10 cellular contexts compared by ENCODE assay signal in the genomic region with DNA sequence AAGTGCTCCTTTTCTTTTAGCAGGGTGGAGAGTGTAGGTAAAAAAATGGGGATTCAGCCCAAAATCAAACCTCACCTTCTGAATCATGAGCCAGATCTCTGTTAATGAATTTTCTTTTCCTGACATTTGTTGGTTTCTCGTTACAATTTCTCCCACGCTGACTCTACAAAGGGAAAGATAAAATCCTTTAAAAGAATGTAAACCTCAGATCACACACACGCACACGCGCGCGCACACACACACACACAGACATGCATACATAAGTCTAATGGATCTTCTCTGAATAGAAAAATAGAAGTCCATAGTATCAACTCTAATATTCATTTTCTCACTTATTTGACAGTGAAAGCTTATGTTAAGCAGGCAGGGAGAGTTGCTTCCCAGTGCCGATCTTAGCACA. TPM values are rescaled to one million over a fixed set of nuclear protein-coding genes. Genes with fewer than 3 reads are reported as not detected.
DNase-seq lines count a peak whose midpoint lies in the region; ATAC-seq, FAIRE-seq and TF ChIP-seq lines count a peak whose summit lies in the region.
"Had no signal": no experiment of that assay in that cellular context is flagged by ENCODE, and none has a peak within 500 bp of the region (broad histone marks: within the 10 kb centered on the region; RNA-seq: fewer than 3 reads in every experiment).

No MANE protein-coding gene starts in this region.

- H3K9me3 ChIP-seq in mammary epithelial cell (replicated peaks; ENCODE audit: insufficient read depth, low read length): no peaks in the 10 kb centered on the region
- no peaks in the 10 kb centered on the region for H3K9me3 ChIP-seq in keratinocyte (ENCODE audit: control insufficient read depth, low read depth, low read length)

- ATAC-seq in HG02852 (IDR thresholded peaks at IDR 0.05; ENCODE audit: unreplicated experiment): no peak
- ATAC-seq in GM21360 (IDR thresholded peaks at IDR 0.05; ENCODE audit: unreplicated experiment): no peak

- H3K4me1 ChIP-seq in mammary epithelial cell (ENCODE audit: insufficient read depth, low read length) (peaks cover 23% of the 10 kb centered on the region), keratinocyte (ENCODE audit: control insufficient read depth, extremely low read depth, insufficient read depth, low read length) (peaks cover 13% of the 10 kb centered on the region)

- H2AFZ ChIP-seq in mammary epithelial cell (ENCODE audit: low read depth, low read length) (peak overlapping the region; percentile 77), keratinocyte (ENCODE audit: control insufficient read depth, low read length) (peak overlapping the region; percentile 56)

- no peaks in the 10 kb centered on the region for H3K9me1 ChIP-seq in keratinocyte (ENCODE audit: control insufficient read depth, extremely low read depth, insufficient read depth, low read length)

- DNase-seq in HT-29 (ENCODE audit: low spot score) (peak; percentile 35), mammary epithelial cell (peak; percentile 32), keratinocyte (ENCODE audit: low read depth, low spot score) (no peak), GM13976 (ENCODE audit: low spot score) (no peak), midbrain (lab: John Stamatoyannopoulos, UW) (no peak)
- DNase-seq: stimulated activated CD4-positive, alpha-beta T cell treated with anti-CD3 and anti-CD28 coated beads, Interleukin-4, amount 100 ng/mL, for 24 hours had no signal

- dilution Hi-C loops in mammary epithelial cell (cut with HindIII; ENCODE audit: low sequenced_read_pairs): no loop called here
- dilution Hi-C loops in keratinocyte (cut with MboI; ENCODE audit: extremely low pct_ligation_motif_present, low sequenced_read_pairs): no loop called here

- H3K36me3 ChIP-seq in mammary epithelial cell (ENCODE audit: insufficient read depth, low read length) (no peaks in the 10 kb centered on the region), keratinocyte (ENCODE audit: control insufficient read depth in 2 of 2, extremely low read depth in 1 of 2, insufficient read depth in 2 of 2, low read length in 2 of 2) (no peaks in the 10 kb centered on the region)

- BruUV-seq in mammary epithelial cell (replicated peaks; lab: Mats Ljungman, UMichigan): TSS peak; percentile 51

- no peaks in the 10 kb centered on the region for H3K27me3 ChIP-seq in mammary epithelial cell (ENCODE audit: insufficient read depth, low read length)
- H3K27me3 ChIP-seq in keratinocyte (ENCODE audit: control insufficient read depth, extremely low read depth, insufficient read depth, low read length): no peaks in the 10 kb centered on the region

- H3K79me2 ChIP-seq in mammary epithelial cell (ENCODE audit: insufficient read depth, low read length): no peaks in the 10 kb centered on the region
- H3K79me2 ChIP-seq in keratinocyte (ENCODE audit: control insufficient read depth, insufficient read depth, low read length): no peaks in the 10 kb centered on the region

- H3K4me3 ChIP-seq in mammary epithelial cell (replicated peaks in 1 of 3; ENCODE audit: insufficient read depth in 1 of 3, low read depth in 2 of 3, low read length in 3 of 3) (peak overlapping the region; percentile 81 to 90 (median 87)), keratinocyte (ENCODE audit: control insufficient read depth in 2 of 3, extremely low read depth in 1 of 3, insufficient read depth in 2 of 3, low read depth in 1 of 3, low read length in 3 of 3) (peak overlapping the region in 1 of 3 experiments; percentile 94)

- peak overlapping the region; percentile 97 for H3K4me2 ChIP-seq in mammary epithelial cell (ENCODE audit: insufficient read depth, low read depth, low read length)
- H3K4me2 ChIP-seq in keratinocyte (ENCODE audit: control insufficient read depth, extremely low read depth, insufficient read depth, low read depth, low read length): peak overlapping the region; percentile 98

- peak overlapping the region; percentile 66 for H3K9ac ChIP-seq in mammary epithelial cell (ENCODE audit: insufficient read depth, low read length)
- peak overlapping the region; percentile 16 for H3K9ac ChIP-seq in keratinocyte (ENCODE audit: control insufficient read depth, extremely low read depth, insufficient read depth, low read length)

- H4K20me1 ChIP-seq in mammary epithelial cell (ENCODE audit: insufficient read depth, low read length) (no peaks in the 10 kb centered on the region), keratinocyte (ENCODE audit: control insufficient read depth, extremely low read depth, insufficient read depth, low read length) (no peaks in the 10 kb centered on the region)

- CTCF ChIA-PET in mammary epithelial cell (lab: Charles Lee; ENCODE audit: low non-redundant PET): interaction anchor here (0.6 kb wide), 2 partner anchors 90 to 244 kb away, joined by 3 to 4 read pairs; no protein-coding TSS in a partner anchor

- intact Hi-C loops in mammary epithelial cell (cut with micrococcal nuclease): loop anchor here (2.0 kb wide), 1 partner anchor 137 kb away; no protein-coding TSS in a partner anchor

- in situ Hi-C loops in mammary epithelial cell (cut with MboI; ENCODE audit: low sequenced_read_pairs in 2 of 2): no loop called here
- in situ Hi-C loops in GM13976 (cut with MboI; ENCODE audit: low sequenced_read_pairs, unreplicated experiment): no loop called here

- peak; percentile 9 for FAIRE-seq in A204.1 (lab: Jason Lieb, UNC)
- no peak for FAIRE-seq in keratinocyte (lab: Jason Lieb, UNC)
- FAIRE-seq: D721Med had no signal

- WGBS in mammary epithelial cell (ENCODE audit: low coverage, missing lambda C conversion rate): 6% methylated on average over 8 of the region's 8 CpGs

- TF ChIP-seq CTCF in mammary epithelial cell (conservative IDR thresholded peaks at IDR 0.05 in 1 of 2, IDR thresholded peaks at IDR 0.05 in 1 of 2; ENCODE audit: extremely low read depth in 1 of 2, insufficient read depth in 1 of 2, low read depth in 1 of 2, low read length in 2 of 2) (no peak), keratinocyte (optimal IDR thresholded peaks at IDR 0.05 in 1 of 3, IDR thresholded peaks at IDR 0.05 in 1 of 3, conservative IDR thresholded peaks at IDR 0.05 in 1 of 3; ENCODE audit: extremely low read depth in 1 of 3, insufficient read depth in 2 of 3, low read length in 3 of 3) (no peak), GM13976 (IDR thresholded peaks at IDR 0.05; ENCODE audit: borderline replicate concordance, control extremely low read depth, extremely low read depth, insufficient read depth, missing control alignments) (no peak)

- H3K27ac ChIP-seq in mammary epithelial cell (ENCODE audit: insufficient read depth, low read depth, low read length) (peak overlapping the region; percentile 83), keratinocyte (ENCODE audit: control insufficient read depth, insufficient read depth, low read length) (no peak overlapping the region)

RNA-seq across cellular contexts. Expression of a gene that starts 1.5 kb away (rescaled TPM):
- 2.4 and 4.7 TPM in 2 replicates for total RNA-seq in HT-29 (2014; rRNA removed; shearing (Covaris generic))
- 10 to 100 TPM; 10.7 to 14.9 TPM for total RNA-seq in mammary epithelial cell
- polyA plus RNA-seq in mammary epithelial cell: 14.6 TPM
- polyA minus RNA-seq in mammary epithelial cell: 30.5 TPM
- 2.1 to 6.5 TPM (median 5.0 TPM) in 3 replicates for polyA plus RNA-seq in keratinocyte
- not detected for polyA plus RNA-seq in keratinocyte (2011; ENCODE audit: low read depth)
- 2.3 and 3.2 TPM in 2 replicates for polyA plus RNA-seq in keratinocyte (2011; cell fraction: cytosol; rRNA removed)
- 3.5 and 3.6 TPM in 2 replicates for polyA plus RNA-seq in keratinocyte (2011; cell fraction: nucleus; rRNA removed)
- 0.06 and 3.0 TPM in 2 replicates for polyA plus RNA-seq in keratinocyte (2012; ENCODE audit: low replicate concordance)
- polyA minus RNA-seq in keratinocyte: 2.6 to 7.8 TPM (median 5.4 TPM) in 3 replicates
- polyA minus RNA-seq in keratinocyte (2011; cell fraction: cytosol; rRNA and poly(A)+ RNA removed): 4.8 TPM
- 0.42 and 2.9 TPM in 2 replicates for polyA minus RNA-seq in keratinocyte (2011; cell fraction: nucleus; rRNA and poly(A)+ RNA removed)

Comparison
In these comparisons a context has a peak if more than half of its experiments do, and no peak if none do; other contexts are left out.
1. DNase-seq: peak in HT-29 (single experiment) and mammary epithelial cell (single experiment); none in keratinocyte (single experiment), GM13976 (single experiment) and midbrain (single experiment).